In genomic region chr5:104977530-104977929, GRCh38 we compare ENCODE assay signal across 1 cellular context.
TF ChIP-seq lines count a peak whose summit lies in the region.

No MANE protein-coding gene starts in this region.

TF ChIP-seq in GM23338, 12 proteins besides CTCF, POLR2A, EP300 and RAD21 (continued from another document):
- TF ChIP-seq, protein P1, sequence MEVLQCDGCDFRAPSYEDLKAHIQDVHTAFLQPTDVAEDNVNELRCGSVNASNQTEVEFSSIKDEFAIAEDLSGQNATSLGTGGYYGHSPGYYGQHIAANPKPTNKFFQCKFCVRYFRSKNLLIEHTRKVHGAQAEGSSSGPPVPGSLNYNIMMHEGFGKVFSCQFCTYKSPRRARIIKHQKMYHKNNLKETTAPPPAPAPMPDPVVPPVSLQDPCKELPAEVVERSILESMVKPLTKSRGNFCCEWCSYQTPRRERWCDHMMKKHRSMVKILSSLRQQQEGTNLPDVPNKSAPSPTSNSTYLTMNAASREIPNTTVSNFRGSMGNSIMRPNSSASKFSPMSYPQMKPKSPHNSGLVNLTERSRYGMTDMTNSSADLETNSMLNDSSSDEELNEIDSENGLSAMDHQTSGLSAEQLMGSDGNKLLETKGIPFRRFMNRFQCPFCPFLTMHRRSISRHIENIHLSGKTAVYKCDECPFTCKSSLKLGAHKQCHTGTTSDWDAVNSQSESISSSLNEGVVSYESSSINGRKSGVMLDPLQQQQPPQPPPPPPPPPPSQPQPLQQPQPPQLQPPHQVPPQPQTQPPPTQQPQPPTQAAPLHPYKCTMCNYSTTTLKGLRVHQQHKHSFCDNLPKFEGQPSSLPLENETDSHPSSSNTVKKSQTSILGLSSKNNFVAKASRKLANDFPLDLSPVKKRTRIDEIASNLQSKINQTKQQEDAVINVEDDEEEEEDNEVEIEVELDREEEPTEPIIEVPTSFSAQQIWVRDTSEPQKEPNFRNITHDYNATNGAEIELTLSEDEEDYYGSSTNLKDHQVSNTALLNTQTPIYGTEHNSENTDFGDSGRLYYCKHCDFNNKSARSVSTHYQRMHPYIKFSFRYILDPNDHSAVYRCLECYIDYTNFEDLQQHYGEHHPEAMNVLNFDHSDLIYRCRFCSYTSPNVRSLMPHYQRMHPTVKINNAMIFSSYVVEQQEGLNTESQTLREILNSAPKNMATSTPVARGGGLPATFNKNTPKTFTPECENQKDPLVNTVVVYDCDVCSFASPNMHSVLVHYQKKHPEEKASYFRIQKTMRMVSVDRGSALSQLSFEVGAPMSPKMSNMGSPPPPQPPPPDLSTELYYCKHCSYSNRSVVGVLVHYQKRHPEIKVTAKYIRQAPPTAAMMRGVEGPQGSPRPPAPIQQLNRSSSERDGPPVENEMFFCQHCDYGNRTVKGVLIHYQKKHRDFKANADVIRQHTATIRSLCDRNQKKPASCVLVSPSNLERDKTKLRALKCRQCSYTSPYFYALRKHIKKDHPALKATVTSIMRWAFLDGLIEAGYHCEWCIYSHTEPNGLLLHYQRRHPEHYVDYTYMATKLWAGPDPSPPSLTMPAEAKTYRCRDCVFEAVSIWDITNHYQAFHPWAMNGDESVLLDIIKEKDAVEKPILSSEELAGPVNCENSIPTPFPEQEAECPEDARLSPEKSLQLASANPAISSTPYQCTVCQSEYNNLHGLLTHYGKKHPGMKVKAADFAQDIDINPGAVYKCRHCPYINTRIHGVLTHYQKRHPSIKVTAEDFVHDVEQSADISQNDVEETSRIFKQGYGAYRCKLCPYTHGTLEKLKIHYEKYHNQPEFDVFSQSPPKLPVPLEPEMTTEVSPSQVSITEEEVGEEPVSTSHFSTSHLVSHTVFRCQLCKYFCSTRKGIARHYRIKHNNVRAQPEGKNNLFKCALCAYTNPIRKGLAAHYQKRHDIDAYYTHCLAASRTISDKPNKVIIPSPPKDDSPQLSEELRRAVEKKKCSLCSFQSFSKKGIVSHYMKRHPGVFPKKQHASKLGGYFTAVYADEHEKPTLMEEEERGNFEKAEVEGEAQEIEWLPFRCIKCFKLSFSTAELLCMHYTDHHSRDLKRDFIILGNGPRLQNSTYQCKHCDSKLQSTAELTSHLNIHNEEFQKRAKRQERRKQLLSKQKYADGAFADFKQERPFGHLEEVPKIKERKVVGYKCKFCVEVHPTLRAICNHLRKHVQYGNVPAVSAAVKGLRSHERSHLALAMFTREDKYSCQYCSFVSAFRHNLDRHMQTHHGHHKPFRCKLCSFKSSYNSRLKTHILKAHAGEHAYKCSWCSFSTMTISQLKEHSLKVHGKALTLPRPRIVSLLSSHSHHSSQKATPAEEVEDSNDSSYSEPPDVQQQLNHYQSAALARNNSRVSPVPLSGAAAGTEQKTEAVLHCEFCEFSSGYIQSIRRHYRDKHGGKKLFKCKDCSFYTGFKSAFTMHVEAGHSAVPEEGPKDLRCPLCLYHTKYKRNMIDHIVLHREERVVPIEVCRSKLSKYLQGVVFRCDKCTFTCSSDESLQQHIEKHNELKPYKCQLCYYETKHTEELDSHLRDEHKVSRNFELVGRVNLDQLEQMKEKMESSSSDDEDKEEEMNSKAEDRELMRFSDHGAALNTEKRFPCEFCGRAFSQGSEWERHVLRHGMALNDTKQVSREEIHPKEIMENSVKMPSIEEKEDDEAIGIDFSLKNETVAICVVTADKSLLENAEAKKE (CRISPR knock-in tag; IDR thresholded peaks at IDR 0.05), result no peak
- TF ChIP-seq NANOG (IDR thresholded peaks at IDR 0.05; ENCODE audit: borderline replicate concordance) (no peak), STAT1 (IDR thresholded peaks at IDR 0.05; ENCODE audit: unreplicated experiment) (no peak), ZNF114 (CRISPR knock-in tag; IDR thresholded peaks at IDR 0.05) (no peak), EZH2 (IDR thresholded peaks at IDR 0.05; ENCODE audit: low read depth, unreplicated experiment) (no peak), REST (IDR thresholded peaks at IDR 0.05; ENCODE audit: unreplicated experiment) (no peak), ZNF331 (CRISPR knock-in tag; IDR thresholded peaks at IDR 0.05; ENCODE audit: low read depth) (no peak)
- TF ChIP-seq, protein P2, sequence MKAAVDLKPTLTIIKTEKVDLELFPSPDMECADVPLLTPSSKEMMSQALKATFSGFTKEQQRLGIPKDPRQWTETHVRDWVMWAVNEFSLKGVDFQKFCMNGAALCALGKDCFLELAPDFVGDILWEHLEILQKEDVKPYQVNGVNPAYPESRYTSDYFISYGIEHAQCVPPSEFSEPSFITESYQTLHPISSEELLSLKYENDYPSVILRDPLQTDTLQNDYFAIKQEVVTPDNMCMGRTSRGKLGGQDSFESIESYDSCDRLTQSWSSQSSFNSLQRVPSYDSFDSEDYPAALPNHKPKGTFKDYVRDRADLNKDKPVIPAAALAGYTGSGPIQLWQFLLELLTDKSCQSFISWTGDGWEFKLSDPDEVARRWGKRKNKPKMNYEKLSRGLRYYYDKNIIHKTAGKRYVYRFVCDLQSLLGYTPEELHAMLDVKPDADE (IDR thresholded peaks at IDR 0.05), result no peak
